Comparison of ENCODE assay signal across 8 cellular contexts in genomic region chr6:15299430-15300131, GRCh38. TPM values are rescaled to one million over a fixed set of nuclear protein-coding genes. Genes with fewer than 3 reads are reported as not detected.
DNase-seq lines count a peak whose midpoint lies in the region; ATAC-seq, FAIRE-seq and TF ChIP-seq lines count a peak whose summit lies in the region.

No MANE protein-coding gene starts in this region.

- DNase-seq in MCF 10A (ENCODE audit: unreplicated experiment) (no peak), breast epithelium (ENCODE audit: low spot score in 2 of 2) (no peak), NOMO-1 treated with dmso at 0.1 percent for 144 hours (lab: John Stamatoyannopoulos, UW; ENCODE audit: unreplicated experiment) (peak; percentile 93), astrocyte (ENCODE audit: low read depth) (peak; percentile 38), osteoblast (ENCODE audit: insufficient read length, low spot score, missing footprints) (peak; percentile 76), HK-2 (ENCODE audit: unreplicated experiment) (no peak), ascending aorta (ENCODE audit: low spot score in 2 of 2) (no peak)

- H3K4me1 Mint-ChIP-seq in MCF 10A (ENCODE audit: insufficient read depth, unreplicated experiment) = peaks cover 22% of the 10 kb centered on the region
- H3K4me1 Mint-ChIP-seq in astrocyte (ENCODE audit: low read depth, unreplicated experiment) = peaks cover 34% of the 10 kb centered on the region

- H3K27ac ChIP-seq in breast epithelium (no peak overlapping the region), astrocyte (ENCODE audit: low read depth, low read length) (no peak overlapping the region), osteoblast (ENCODE audit: low read depth, low read length) (peak overlapping the region; percentile 20), ascending aorta (no peak overlapping the region)

- H3K4me2 ChIP-seq in astrocyte (ENCODE audit: low read length) = peak overlapping the region; percentile 57
- H3K4me2 ChIP-seq in osteoblast (ENCODE audit: insufficient read depth, low read length) = no peak overlapping the region

- TF ChIP-seq CTCF in MCF 10A (IDR thresholded peaks at IDR 0.05; ENCODE audit: unreplicated experiment) (no peak), breast epithelium (IDR thresholded peaks at IDR 0.05) (no peak), astrocyte (IDR thresholded peaks at IDR 0.05; ENCODE audit: insufficient read depth, low read depth, low read length) (no peak), osteoblast (IDR thresholded peaks at IDR 0.05; ENCODE audit: extremely low read depth, low read depth, low read length) (no peak), ascending aorta (IDR thresholded peaks at IDR 0.05) (no peak)

- BruUV-seq in MCF 10A (replicated peaks; lab: Mats Ljungman, UMichigan) = no TSS peak

- no peak overlapping the region for H3K9ac ChIP-seq in astrocyte (ENCODE audit: low read length)

- H3K36me3 ChIP-seq in breast epithelium (no peaks in the 10 kb centered on the region), astrocyte (ENCODE audit: insufficient read depth, low read length) (no peaks in the 10 kb centered on the region), osteoblast (ENCODE audit: insufficient read depth, low read length) (no peaks in the 10 kb centered on the region), ascending aorta (no peaks in the 10 kb centered on the region)

- peak; percentile 69 for ATAC-seq in HG02870 (IDR thresholded peaks at IDR 0.05; ENCODE audit: unreplicated experiment)

- intact Hi-C loops in MCF 10A (cut with micrococcal nuclease) = no loop called here
- intact Hi-C loops in breast epithelium (cut with DNase I; ENCODE audit: low total_unique reads) = no loop called here
- intact Hi-C loops in ascending aorta (cut with DNase I) = no loop called here

- CTCF ChIA-PET in MCF 10A (lab: Yijun Ruan, JAX) = interaction anchor here (0.7 kb wide), 1 partner anchor 1629 kb away, joined by 4 read pairs; no protein-coding TSS in a partner anchor

- H3K4me3 Mint-ChIP-seq in MCF 10A (ENCODE audit: unreplicated experiment) = no peak overlapping the region
- no peak overlapping the region for H3K4me3 Mint-ChIP-seq in astrocyte (ENCODE audit: unreplicated experiment)

- H3K9me3 Mint-ChIP-seq in MCF 10A (ENCODE audit: unreplicated experiment) (no peaks in the 10 kb centered on the region), astrocyte (ENCODE audit: unreplicated experiment) (no peaks in the 10 kb centered on the region)

- FAIRE-seq in astrocyte (lab: Jason Lieb, UNC) = no peak

- H3K27me3 ChIP-seq in breast epithelium = no peaks in the 10 kb centered on the region
- no peaks in the 10 kb centered on the region for H3K27me3 ChIP-seq in astrocyte (ENCODE audit: insufficient read depth, low read length)
- no peaks in the 10 kb centered on the region for H3K27me3 ChIP-seq in osteoblast (ENCODE audit: insufficient read depth, low read length)
- H3K27me3 ChIP-seq in ascending aorta = no peaks in the 10 kb centered on the region

- H3K36me3 Mint-ChIP-seq in MCF 10A (ENCODE audit: insufficient read depth, unreplicated experiment) (no peaks in the 10 kb centered on the region), astrocyte (ENCODE audit: low read depth, unreplicated experiment) (no peaks in the 10 kb centered on the region)

- POLR2A ChIA-PET in MCF 10A (lab: Yijun Ruan, JAX) = interaction anchor here (0.7 kb wide), 1 partner anchor 80 kb away, joined by 3 read pairs; no protein-coding TSS in a partner anchor

- H3K27ac Mint-ChIP-seq in MCF 10A (ENCODE audit: low read depth, unreplicated experiment) = peak overlapping the region; percentile 47
- H3K27ac Mint-ChIP-seq in astrocyte (ENCODE audit: unreplicated experiment) = no peak overlapping the region

- no peak for TF ChIP-seq POLR2A in breast epithelium (IDR thresholded peaks at IDR 0.05)

- H4K20me1 ChIP-seq in astrocyte (ENCODE audit: insufficient read depth, low read length) (peaks cover 81% of the 10 kb centered on the region), osteoblast (ENCODE audit: insufficient read depth, low read length) (peaks cover 18% of the 10 kb centered on the region)

- H3K4me3 ChIP-seq in breast epithelium (no peak overlapping the region), astrocyte (ENCODE audit: insufficient read depth, low read depth, low read length) (no peak overlapping the region), osteoblast (ENCODE audit: insufficient read depth, low read length) (no peak overlapping the region), ascending aorta (no peak overlapping the region)

- peaks cover 97% of the 10 kb centered on the region for H3K79me2 ChIP-seq in astrocyte (ENCODE audit: insufficient read depth, low read length)
- H3K79me2 ChIP-seq in osteoblast (ENCODE audit: insufficient read depth, low read length) = peaks cover 84% of the 10 kb centered on the region

- H2AFZ ChIP-seq in astrocyte (ENCODE audit: low read depth, low read length) (no peak overlapping the region), osteoblast (ENCODE audit: low read length) (no peak overlapping the region)

- H3K4me1 ChIP-seq in breast epithelium = no peaks in the 10 kb centered on the region
- H3K4me1 ChIP-seq in astrocyte (ENCODE audit: insufficient read depth, low read length) = peaks cover 14% of the 10 kb centered on the region
- H3K4me1 ChIP-seq in osteoblast (ENCODE audit: insufficient read depth, low read length) = peaks cover 12% of the 10 kb centered on the region
- peaks cover 0 to 7% of the 10 kb centered on the region in 2 donors for H3K4me1 ChIP-seq in ascending aorta

- no peaks in the 10 kb centered on the region for H3K27me3 Mint-ChIP-seq in MCF 10A (ENCODE audit: insufficient read depth, unreplicated experiment)
- no peaks in the 10 kb centered on the region for H3K27me3 Mint-ChIP-seq in astrocyte (ENCODE audit: low read depth, unreplicated experiment)

- H3K9me3 ChIP-seq in breast epithelium (no peaks in the 10 kb centered on the region), astrocyte (ENCODE audit: insufficient read depth, low read depth, low read length) (no peaks in the 10 kb centered on the region), osteoblast (ENCODE audit: low read depth, low read length) (no peaks in the 10 kb centered on the region), ascending aorta (no peaks in the 10 kb centered on the region)

RNA-seq across cellular contexts. Expression of gene JARID2, which starts 53.7 kb away (rescaled TPM):
- 21.0 and 27.8 TPM in 2 replicates for total RNA-seq in MCF 10A (2022)
- 10 to 100 TPM; 10.5 to 13.9 (median 11.5) TPM for total RNA-seq in breast epithelium
- 23.3 and 24.2 TPM in 2 replicates for total RNA-seq in astrocyte
- total RNA-seq in osteoblast = 8.5 and 10.5 TPM in 2 replicates
- total RNA-seq in ascending aorta = 5.0 TPM

Comparison
In these comparisons a context has a peak if more than half of its experiments do, and no peak if none do; other contexts are left out.
1. DNase-seq: peak in NOMO-1 treated with dmso at 0.1 percent for 144 hours (single experiment), astrocyte (single experiment) and osteoblast (single experiment); none in MCF 10A (single experiment), breast epithelium (0 of 2), HK-2 (single experiment) and ascending aorta (0 of 2).